In genomic region chr11:68142028-68142412, GRCh38 we compare ENCODE assay signal across 8 cellular contexts. TPM values are rescaled to one million over a fixed set of nuclear protein-coding genes. Genes with fewer than 3 reads are reported as not detected.
DNase-seq lines count a peak whose midpoint lies in the region; ATAC-seq and TF ChIP-seq lines count a peak whose summit lies in the region.

No MANE protein-coding gene starts in this region.

- intact Hi-C loops in lower lobe of right lung (cut with DNase I) (no loop called here), Right ventricle myocardium inferior (cut with DNase I) (no loop called here)

- H3K4me3 ChIP-seq in lower lobe of right lung = no peak overlapping the region

- peak; percentile 19 for DNase-seq in NK-92 treated with Interleukin-12 subunit alpha and Interleukin-12 subunit beta, amount 100 ng/mL, for 24 hours (lab: John Stamatoyannopoulos, UW)
- no peak for DNase-seq in NK-92 (lab: John Stamatoyannopoulos, UW; ENCODE audit: unreplicated experiment)
- peak; percentile 72 for DNase-seq in activated CD8-positive, alpha-beta memory T cell treated with anti-CD3 and anti-CD28 coated beads for 24 hours
- peak; percentile 69 for DNase-seq in lower lobe of right lung
- DNase-seq in superior temporal gyrus (ENCODE audit: extremely low spot score) = peak; percentile 9
- no peak for DNase-seq in Right ventricle myocardium inferior (ENCODE audit: missing footprints)
- DNase-seq in OCI-M2 (lab: John Stamatoyannopoulos, UW; ENCODE audit: unreplicated experiment) = no peak
- DNase-seq in activated gamma-delta T cell (lab: John Stamatoyannopoulos, UW) = no peak

- H3K27me3 ChIP-seq in lower lobe of right lung (ENCODE audit: low read depth) = no peaks in the 10 kb centered on the region

- peaks cover 43% of the 10 kb centered on the region for H3K4me1 ChIP-seq in lower lobe of right lung

- peak overlapping the region; percentile 44 for H3K27ac ChIP-seq in lower lobe of right lung

- H3K9me3 ChIP-seq in lower lobe of right lung = no peaks in the 10 kb centered on the region

- no peaks in the 10 kb centered on the region for H3K36me3 ChIP-seq in lower lobe of right lung

- ATAC-seq in lower lobe of right lung (peak; percentile 5 to 24), Right ventricle myocardium inferior (no peak)

- TF ChIP-seq CTCF in lower lobe of right lung (IDR thresholded peaks at IDR 0.05) = no peak

RNA-seq across cellular contexts. Expression of gene CHKA, which starts 20.8 kb away (rescaled TPM):
- total RNA-seq in lower lobe of right lung (43.0 TPM), Right ventricle myocardium inferior (7.6 TPM)

Comparison
In these comparisons a context has a peak if more than half of its experiments do, and no peak if none do; other contexts are left out.
1. DNase-seq: peak in NK-92 treated with Interleukin-12 subunit alpha and Interleukin-12 subunit beta, amount 100 ng/mL, for 24 hours (single experiment), activated CD8-positive, alpha-beta memory T cell treated with anti-CD3 and anti-CD28 coated beads for 24 hours (single experiment), lower lobe of right lung (single experiment) and superior temporal gyrus (single experiment); none in NK-92 (single experiment), Right ventricle myocardium inferior (single experiment), OCI-M2 (single experiment) and activated gamma-delta T cell (single experiment).